In the genomic region with DNA sequence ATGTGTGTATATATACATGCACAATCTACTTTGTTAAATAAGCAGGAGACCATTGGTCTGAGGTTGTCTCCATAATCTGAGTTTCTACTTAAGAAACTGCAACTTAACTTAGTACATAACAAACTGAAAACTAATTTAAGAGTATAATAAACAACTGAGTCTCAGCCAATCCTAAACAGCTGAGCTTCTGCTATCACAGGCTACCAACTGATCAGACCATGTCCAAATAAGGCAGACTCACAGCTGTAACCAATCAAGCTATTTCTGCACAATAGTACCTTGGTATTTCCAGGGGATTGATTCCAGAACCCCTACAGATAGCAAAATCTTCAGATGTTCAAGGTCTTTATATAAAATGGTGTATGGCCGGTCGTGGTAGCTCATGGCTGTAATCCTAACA, we compare ENCODE assay signal across 26 cellular contexts. TPM values are rescaled to one million over a fixed set of nuclear protein-coding genes. Genes with fewer than 3 reads are reported as not detected.
DNase-seq lines count a peak whose midpoint lies in the region; ATAC-seq, FAIRE-seq and TF ChIP-seq lines count a peak whose summit lies in the region.
"Had no signal": no experiment of that assay in that cellular context is flagged by ENCODE, and none has a peak within 500 bp of the region (broad histone marks: within the 10 kb centered on the region; RNA-seq: fewer than 3 reads in every experiment).

No MANE protein-coding gene starts in this region.

- H3K4me3 Mint-ChIP-seq in GM23338, result no peak overlapping the region
- H3K4me3 Mint-ChIP-seq: CD14-positive monocyte; CD4-positive, alpha-beta T cell; CD8-positive, alpha-beta memory T cell had no signal

- no peak overlapping the region for H2BK120ac ChIP-seq in H1 (replicated peaks; ENCODE audit: low read depth, low read length)
- no peak overlapping the region for H2BK120ac ChIP-seq in neuronal stem cell (ENCODE audit: low read depth, low read length)

- no peaks in the 10 kb centered on the region for H3K36me3 ChIP-seq in GM23338 (ENCODE audit: insufficient read depth)
- no peaks in the 10 kb centered on the region for H3K36me3 ChIP-seq in Loucy (ENCODE audit: insufficient read depth, low read length)
- no peaks in the 10 kb centered on the region for H3K36me3 ChIP-seq in H1 (ENCODE audit: control insufficient read depth in 2 of 4, insufficient read depth in 4 of 4, low read length in 3 of 4)
- no peaks in the 10 kb centered on the region for H3K36me3 ChIP-seq in neuronal stem cell (replicated peaks in 1 of 2; ENCODE audit: control insufficient read depth in 2 of 2, insufficient read depth in 2 of 2, low read length in 2 of 2)
- H3K36me3 ChIP-seq: BE2C; BLaER1 treated with 17β-estradiol and CSF1 and Interleukin-3, amounts not matched to agents 10 nM and 100 nM had no signal

- H3K9me2 ChIP-seq in GM23338 (ENCODE audit: insufficient read depth) (no peaks in the 10 kb centered on the region), Loucy (replicated peaks; ENCODE audit: low read depth, low read length) (no peaks in the 10 kb centered on the region)

- H3F3A ChIP-seq in GM23338 (replicated peaks; ENCODE audit: low read depth) (no peaks in the 10 kb centered on the region), Loucy (ENCODE audit: low read depth) (no peaks in the 10 kb centered on the region)

- no peak for ATAC-seq in GM23338
- ATAC-seq in HG02840 (IDR thresholded peaks at IDR 0.05; ENCODE audit: low FRiP score, unreplicated experiment), result no peak
- ATAC-seq: A549, GM12878 had no signal

- H3K27me3 ChIP-seq in GM23338 (ENCODE audit: insufficient read depth), result no peaks in the 10 kb centered on the region
- no peaks in the 10 kb centered on the region for H3K27me3 ChIP-seq in Loucy (ENCODE audit: insufficient read depth, low read length, poor library complexity, severe bottlenecking)
- H3K27me3 ChIP-seq in H1 (replicated peaks in 1 of 4; ENCODE audit: control insufficient read depth in 3 of 4, extremely low read depth in 1 of 4, insufficient read depth in 3 of 4, low read length in 3 of 4), result no peaks in the 10 kb centered on the region
- no peaks in the 10 kb centered on the region for H3K27me3 ChIP-seq in neuronal stem cell (ENCODE audit: control insufficient read depth in 3 of 3, insufficient read depth in 3 of 3, low read depth in 1 of 3, low read length in 3 of 3)
- H3K27me3 ChIP-seq: BE2C; BLaER1 treated with 17β-estradiol and CSF1 and Interleukin-3, amounts not matched to agents 10 nM and 100 nM had no signal

- 89% methylated on average over 2 of the region's 2 CpGs; no CpG with 5 or more reads in 1 of the 2 experiments for WGBS in H1 (ENCODE audit: extremely low coverage in 1 of 2, insufficient coverage in 1 of 2, insufficient read length in 1 of 2, insufficient replicate concordance in 2 of 2, low coverage in 1 of 2, low lambda C conversion rate in 2 of 2, missing lambda C conversion rate in 1 of 2), 2 experiments
- WGBS in neuronal stem cell (ENCODE audit: extremely low coverage in 2 of 2, insufficient read length in 2 of 2, insufficient replicate concordance in 1 of 2), 2 donors, result no CpG with 5 or more reads among the region's 2 CpGs

- no peak for TF ChIP-seq RAD21 in H1 (IDR thresholded peaks at IDR 0.05 in 1 of 2, conservative IDR thresholded peaks at IDR 0.05 in 1 of 2; ENCODE audit: low read depth in 2 of 2, low read length in 2 of 2)

- H3K56ac ChIP-seq in H1 (replicated peaks; ENCODE audit: insufficient read length, low read depth, low read length), result no peak overlapping the region

- H2BK20ac ChIP-seq in H1 (ENCODE audit: low read length), result no peak overlapping the region

- no peaks in the 10 kb centered on the region for H3K36me3 Mint-ChIP-seq in GM23338 (ENCODE audit: low read depth)
- H3K36me3 Mint-ChIP-seq: CD14-positive monocyte; CD8-positive, alpha-beta memory T cell had no signal

- H2BK15ac ChIP-seq in H1 (ENCODE audit: low read length) (no peak overlapping the region), neuronal stem cell (ENCODE audit: low read length) (no peak overlapping the region)

- DNase-seq in GM23338 (ENCODE audit: low spot score), result no peak
- DNase-seq in H1 (ENCODE audit: low read depth in 1 of 2, low spot score in 2 of 2), result no peak
- no peak for DNase-seq in neuronal stem cell (ENCODE audit: low spot score)
- DNase-seq in mesenteric fat pad (ENCODE audit: low spot score), result no peak
- DNase-seq in NOMO-1 treated with dmso at 0.1 percent for 144 hours (lab: John Stamatoyannopoulos, UW; ENCODE audit: unreplicated experiment), result no peak
- DNase-seq: 8988T; ACHN; AML-193; BE2C; CD4-positive, alpha-beta T cell; CD8-positive, alpha-beta memory T cell; DMS 273 treated with DMSO at 0.1 percent for 48 hours; DMS79; EL; GDM1; GM23248; HCEC 1CT had no signal

- H3K4ac ChIP-seq in H1 (replicated peaks; ENCODE audit: insufficient read length, low read depth, low read length) (no peak overlapping the region), neuronal stem cell (ENCODE audit: low read length) (no peak overlapping the region)

- H3K9me3 Mint-ChIP-seq in GM23338, result no peaks in the 10 kb centered on the region
- H3K9me3 Mint-ChIP-seq: CD4-positive, alpha-beta T cell; CD8-positive, alpha-beta memory T cell had no signal

- H2AFZ ChIP-seq in GM23338, result peak overlapping the region; percentile 83; the same call in 1 of the 2 replicates
- peak overlapping the region; percentile 47 for H2AFZ ChIP-seq in Loucy (ENCODE audit: low read length)
- H2AFZ ChIP-seq in H1 (ENCODE audit: low read length), result peak overlapping the region; percentile 51
- H2AFZ ChIP-seq in neuronal stem cell (ENCODE audit: low read length), result peak overlapping the region; percentile 49
- H2AFZ ChIP-seq: GM23248 had no signal

- H4K8ac ChIP-seq in H1 (ENCODE audit: extremely low read depth, insufficient read depth, low read length) (no peak overlapping the region), neuronal stem cell (ENCODE audit: low read depth, low read length) (no peak overlapping the region)

- FAIRE-seq in H1 (lab: Jason Lieb, UNC), result no peak
- FAIRE-seq: A549, D721Med, GM12878, GM19239, H54 had no signal

- H2BK5ac ChIP-seq in H1 (ENCODE audit: low read depth, low read length), result no peak overlapping the region
- no peak overlapping the region for H2BK5ac ChIP-seq in neuronal stem cell (ENCODE audit: low read length)

- no peak for TF ChIP-seq POLR2A in H1 (IDR thresholded peaks at IDR 0.05; ENCODE audit: control extremely low read depth in 1 of 2, low read depth in 2 of 2, low read length in 2 of 2)

- H3K27ac ChIP-seq in GM23338 (ENCODE audit: low read depth) (no peak overlapping the region), H1 (ENCODE audit: low read depth, low read length) (no peak overlapping the region), neuronal stem cell (replicated peaks; ENCODE audit: low read length) (no peak overlapping the region)
- H3K27ac ChIP-seq: A549; BLaER1 treated with 17β-estradiol and CSF1 and Interleukin-3, amounts not matched to agents 10 nM and 100 nM; GM23248 had no signal

- H3K23ac ChIP-seq in H1 (ENCODE audit: insufficient read length), result no peak overlapping the region
- H3K23ac ChIP-seq in neuronal stem cell (ENCODE audit: low read depth, low read length, poor library complexity), result no peak overlapping the region

- no peaks in the 10 kb centered on the region for H3K9me3 ChIP-seq in Loucy (ENCODE audit: insufficient read depth, low read depth, low read length)
- no peaks in the 10 kb centered on the region for H3K9me3 ChIP-seq in H1 (ENCODE audit: insufficient read depth in 2 of 2, low read depth in 1 of 2, low read length in 1 of 2)
- H3K9me3 ChIP-seq in neuronal stem cell (replicated peaks in 1 of 2; ENCODE audit: control insufficient read depth in 2 of 2, insufficient read depth in 1 of 2, low read depth in 1 of 2, low read length in 2 of 2), result no peaks in the 10 kb centered on the region
- H3K9me3 ChIP-seq: A549, BE2C had no signal

- H4K5ac ChIP-seq in H1 (ENCODE audit: insufficient read length, low read depth, low read length), result no peak overlapping the region

- no peak overlapping the region for H3K14ac ChIP-seq in H1 (ENCODE audit: insufficient read length)
- H3K14ac ChIP-seq in neuronal stem cell (ENCODE audit: low read length), result no peak overlapping the region

- H4K20me1 ChIP-seq in GM23338 (replicated peaks; ENCODE audit: insufficient read depth) (no peaks in the 10 kb centered on the region), Loucy (ENCODE audit: insufficient read depth, low read length, poor library complexity, severe bottlenecking) (no peaks in the 10 kb centered on the region), H1 (replicated peaks in 1 of 2; ENCODE audit: control insufficient read depth in 1 of 2, insufficient read depth in 2 of 2, low read length in 2 of 2) (no peaks in the 10 kb centered on the region)
- H4K20me1 ChIP-seq: BLaER1 treated with 17β-estradiol and CSF1 and Interleukin-3, amounts not matched to agents 10 nM and 100 nM had no signal

- peaks cover 16% of the 10 kb centered on the region for H3K4me1 Mint-ChIP-seq in GM23338
- H3K4me1 Mint-ChIP-seq: CD8-positive, alpha-beta memory T cell had no signal

- H4K91ac ChIP-seq in H1 (replicated peaks; ENCODE audit: insufficient read length, low read length) (no peak overlapping the region), neuronal stem cell (ENCODE audit: low read depth, low read length, poor library complexity) (no peak overlapping the region)

- POLR2A ChIA-PET in H1 (lab: Charles Lee; ENCODE audit: partially characterized antibody), result interaction anchor here (1.5 kb wide), 1 partner anchor 58 kb away, joined by 3 read pairs; no protein-coding TSS in a partner anchor

- CTCF ChIA-PET in H1 (lab: Charles Lee; ENCODE audit: partially characterized antibody), result interaction anchor here (0.6 to 1.2 kb wide), 2 partner anchors 24 to 52 kb away, joined by 3 read pairs; no protein-coding TSS in a partner anchor

- H3K79me2 ChIP-seq in GM23338 (replicated peaks; ENCODE audit: insufficient read depth) (no peaks in the 10 kb centered on the region), Loucy (ENCODE audit: insufficient read depth, low read length) (no peaks in the 10 kb centered on the region), H1 (ENCODE audit: control insufficient read depth in 1 of 2, insufficient read depth in 2 of 2, low read length in 2 of 2) (no peaks in the 10 kb centered on the region)

- no peak overlapping the region for H2AK5ac ChIP-seq in H1 (ENCODE audit: low read depth, low read length)
- H2AK5ac ChIP-seq in neuronal stem cell (ENCODE audit: low read depth, low read length), result no peak overlapping the region

- H3K27me3 Mint-ChIP-seq in GM23338 (ENCODE audit: insufficient read depth, low read depth, poor library complexity), result peaks cover 2% of the 10 kb centered on the region
- H3K27me3 Mint-ChIP-seq: CD4-positive, alpha-beta T cell had no signal

- TF ChIP-seq EP300 in H1 (IDR thresholded peaks at IDR 0.05; ENCODE audit: borderline replicate concordance in 1 of 2, low read depth in 2 of 2, low read length in 2 of 2), result no peak

- H3K79me1 ChIP-seq in H1 (ENCODE audit: low read depth, low read length) (no peaks in the 10 kb centered on the region), neuronal stem cell (ENCODE audit: low read depth, low read length) (no peaks in the 10 kb centered on the region)

- no peak overlapping the region for H3K18ac ChIP-seq in H1 (ENCODE audit: extremely low read depth, low read length)
- no peak overlapping the region for H3K18ac ChIP-seq in neuronal stem cell (ENCODE audit: low read length)

- TF ChIP-seq CTCF in GM23338 (conservative IDR thresholded peaks at IDR 0.05; ENCODE audit: low read depth in 2 of 2) (no peak), Loucy (conservative IDR thresholded peaks at IDR 0.05; ENCODE audit: low read length) (no peak), H1 (IDR thresholded peaks at IDR 0.05; ENCODE audit: control extremely low read depth in 1 of 3, insufficient read depth in 1 of 3, low read depth in 1 of 3, low read length in 3 of 3) (no peak)

- no peak overlapping the region for H2BK12ac ChIP-seq in H1 (ENCODE audit: low read depth, low read length)
- no peak overlapping the region for H2BK12ac ChIP-seq in neuronal stem cell (ENCODE audit: low read length)

- H3K4me2 ChIP-seq in GM23338 (no peak overlapping the region), Loucy (ENCODE audit: low read depth, low read length, poor library complexity, severe bottlenecking) (no peak overlapping the region), H1 (ENCODE audit: insufficient read depth in 1 of 2, low read depth in 2 of 2, low read length in 2 of 2) (no peak overlapping the region), neuronal stem cell (ENCODE audit: insufficient read depth, low read length, poor library complexity, severe bottlenecking) (no peak overlapping the region)
- H3K4me2 ChIP-seq: A549; BLaER1 treated with 17β-estradiol and CSF1 and Interleukin-3, amounts not matched to agents 10 nM and 100 nM had no signal

- H3K23me2 ChIP-seq in H1 (ENCODE audit: low read depth, low read length), result peaks cover 3% of the 10 kb centered on the region; the same call in 1 of the 2 replicates

- peaks cover 15% of the 10 kb centered on the region; the same call in 1 of the 2 replicates for H3K4me1 ChIP-seq in GM23338 (ENCODE audit: insufficient read depth)
- H3K4me1 ChIP-seq in Loucy (ENCODE audit: insufficient read depth, low read length, poor library complexity, severe bottlenecking), result peaks cover under 1% of the 10 kb centered on the region
- peaks cover 0 to 2% (median 0%) of the 10 kb centered on the region in 4 experiments; a peak in 2 of 7 replicates for H3K4me1 ChIP-seq in H1 (replicated peaks in 1 of 4; ENCODE audit: control insufficient read depth in 3 of 4, insufficient read depth in 4 of 4, low read length in 3 of 4)
- H3K4me1 ChIP-seq in neuronal stem cell (ENCODE audit: control insufficient read depth in 2 of 2, insufficient read depth in 1 of 2, low read depth in 1 of 2, low read length in 2 of 2), result no peaks in the 10 kb centered on the region
- H3K4me1 ChIP-seq: A549, BE2C had no signal

- H3K9ac ChIP-seq in Loucy (ENCODE audit: low read depth, low read length, poor library complexity, severe bottlenecking) (no peak overlapping the region), H1 (replicated peaks in 1 of 4; ENCODE audit: extremely low read depth in 1 of 4, low read depth in 3 of 4, low read length in 3 of 4) (no peak overlapping the region), neuronal stem cell (ENCODE audit: low read depth, low read length, poor library complexity) (no peak overlapping the region)
- H3K9ac ChIP-seq: BLaER1 treated with 17β-estradiol and CSF1 and Interleukin-3, amounts not matched to agents 10 nM and 100 nM; GM23248 had no signal

- H3K4me3 ChIP-seq in GM23338 (no peak overlapping the region), Loucy (ENCODE audit: low read length, poor library complexity, severe bottlenecking) (no peak overlapping the region), H1 (ENCODE audit: extremely low read depth in 1 of 4, insufficient read depth in 2 of 4, low read depth in 3 of 4, low read length in 4 of 4) (no peak overlapping the region), neuronal stem cell (ENCODE audit: low read length in 2 of 2) (no peak overlapping the region)
- H3K4me3 ChIP-seq: A549; BLaER1 treated with 17β-estradiol and CSF1 and Interleukin-3, amounts not matched to agents 10 nM and 100 nM; GM12878; GM23248 had no signal

- no peak overlapping the region; the same call in 1 of the 2 replicates for H3K27ac Mint-ChIP-seq in GM23338
- H3K27ac Mint-ChIP-seq: CD14-positive monocyte; CD4-positive, alpha-beta T cell; CD8-positive, alpha-beta memory T cell had no signal

RNA-seq across cellular contexts. Expression of a gene that starts 26.0 kb away (rescaled TPM):
- not detected in 2 replicates for total RNA-seq in GM23338 (2014; rRNA removed; shearing (Covaris generic))
- not detected in 2 replicates for polyA plus RNA-seq in GM23338 (2016; fragmentation: Nextera tagmentation; extraction: Ambion mirVana)
- not detected in 2 replicates for total RNA-seq in H1 (2021; fragmentation: NEBNext Ultra II Directional; extraction: Animal tissue kit (Norgen Biotek cat#: 25700))
- not detected in 2 replicates for polyA plus RNA-seq in H1 (2011; rRNA removed)
- not detected for polyA plus RNA-seq in H1 (2011; cell fraction: cytosol; rRNA removed)
- polyA plus RNA-seq in H1 (2011; cell fraction: nucleus; rRNA removed), result not detected
- polyA plus RNA-seq in H1 (2012, experiment 1 of 2), result not detected in 4 replicates
- not detected for polyA plus RNA-seq in H1 (2012, experiment 2 of 2)
- polyA plus RNA-seq in H1 (2013, experiment 1 of 2), result not detected
- polyA plus RNA-seq in H1 (2013, experiment 2 of 2), result not detected
- polyA minus RNA-seq in H1 (2011; rRNA and poly(A)+ RNA removed), result not detected in 2 replicates
- polyA minus RNA-seq in H1 (2011; cell fraction: cytosol; rRNA and poly(A)+ RNA removed), result not detected
- polyA minus RNA-seq in H1 (2011; cell fraction: nucleus; rRNA and poly(A)+ RNA removed), result not detected
- polyA plus RNA-seq in neuronal stem cell (2013, experiment 1 of 2), result not detected
- polyA plus RNA-seq in neuronal stem cell (2013, experiment 2 of 2), result not detected
- not detected for total RNA-seq in mesenteric fat pad
- total RNA-seq: CD4-positive, alpha-beta T cell; CD8-positive, alpha-beta memory T cell; GM12878; GM23248 had no signal
- polyA plus RNA-seq: A549; CD14-positive monocyte; CD8-positive, alpha-beta memory T cell; GM12878; GM23248 had no signal
